Comparison of ENCODE assay signal across 9 cellular contexts in genomic region chr2:42128731-42129486, GRCh38. TPM values are rescaled to one million over a fixed set of nuclear protein-coding genes. Genes with fewer than 3 reads are reported as not detected.
DNase-seq lines count a peak whose midpoint lies in the region; ATAC-seq and TF ChIP-seq lines count a peak whose summit lies in the region.
"Had no signal": no experiment of that assay in that cellular context is flagged by ENCODE, and none has a peak within 500 bp of the region (broad histone marks: within the 10 kb centered on the region; RNA-seq: fewer than 3 reads in every experiment).

No MANE protein-coding gene starts in this region.

- H3K36me3 ChIP-seq in Loucy (ENCODE audit: insufficient read depth, low read length), result no peaks in the 10 kb centered on the region
- no peaks in the 10 kb centered on the region for H3K36me3 ChIP-seq in spleen

- peaks cover 9% of the 10 kb centered on the region; the same call in 1 of the 2 replicates for H3F3A ChIP-seq in Loucy (ENCODE audit: low read depth)

- no peaks in the 10 kb centered on the region for H3K9me2 ChIP-seq in Loucy (replicated peaks; ENCODE audit: low read depth, low read length)

- H3K27me3 ChIP-seq in Loucy (ENCODE audit: insufficient read depth, low read length, poor library complexity, severe bottlenecking) (no peaks in the 10 kb centered on the region), spleen (replicated peaks in 1 of 7) (no peaks in the 10 kb centered on the region)

- peak overlapping the region; percentile 29 for H3K4me3 ChIP-seq in Loucy (ENCODE audit: low read length, poor library complexity, severe bottlenecking)
- no peak overlapping the region for H3K4me3 ChIP-seq in cardiac fibroblast (replicated peaks in 1 of 2; ENCODE audit: low read depth in 2 of 2, low read length in 2 of 2)
- no peak overlapping the region for H3K4me3 ChIP-seq in spleen

- no peak for TF ChIP-seq POLR2A in spleen (IDR thresholded peaks at IDR 0.05)

- intact Hi-C loops in spleen (cut with DNase I; ENCODE audit: low total_unique reads), result no loop called here

- H3K4me1 ChIP-seq in Loucy (ENCODE audit: insufficient read depth, low read length, poor library complexity, severe bottlenecking) (peaks cover 77% of the 10 kb centered on the region), spleen (peaks cover 66 to 100% (median 90%) of the 10 kb centered on the region in 6 donors)

- DNase-seq in NCI-H82 (lab: John Stamatoyannopoulos, UW), result peak; percentile 66
- DNase-seq in NCI-H82 treated with DMSO at 0.1 percent for 48 hours (lab: John Stamatoyannopoulos, UW; ENCODE audit: unreplicated experiment), result no peak
- peak; percentile 25 to 44 for DNase-seq in cardiac fibroblast (ENCODE audit: low read depth in 2 of 2)
- DNase-seq in spleen, result no peak
- DNase-seq in iPS-NIHi11 (ENCODE audit: low spot score), result no peak
- no peak for DNase-seq in activated naive CD4-positive, alpha-beta T cell treated with anti-CD3 and anti-CD28 coated beads, Interleukin-2, amount 50 U/mL, for 16 hours
- DNase-seq: NCI-H774 had no signal

- peak overlapping the region; percentile 63 for H3K4me2 ChIP-seq in Loucy (ENCODE audit: low read depth, low read length, poor library complexity, severe bottlenecking)

- WGBS in spleen, 5 donors, result 23 to 44% (median 28%) methylated on average over 7 of the region's 7 CpGs

- H3K9ac ChIP-seq in Loucy (ENCODE audit: low read depth, low read length, poor library complexity, severe bottlenecking), result peak overlapping the region; percentile 18

- H3K79me2 ChIP-seq in Loucy (ENCODE audit: insufficient read depth, low read length), result no peaks in the 10 kb centered on the region

- no peak for ATAC-seq in GM21367 (IDR thresholded peaks at IDR 0.05; ENCODE audit: unreplicated experiment)

- peak overlapping the region; percentile 48 to 87 (median 70) for H3K27ac ChIP-seq in spleen

- no peaks in the 10 kb centered on the region for H4K20me1 ChIP-seq in Loucy (ENCODE audit: insufficient read depth, low read length, poor library complexity, severe bottlenecking)

- H2AFZ ChIP-seq in Loucy (ENCODE audit: low read length), result no peak overlapping the region

- H3K9me3 ChIP-seq in Loucy (ENCODE audit: insufficient read depth, low read depth, low read length) (no peaks in the 10 kb centered on the region), spleen (no peaks in the 10 kb centered on the region)

- TF ChIP-seq CTCF in Loucy (conservative IDR thresholded peaks at IDR 0.05; ENCODE audit: low read length) (no peak), cardiac fibroblast (IDR thresholded peaks at IDR 0.05; ENCODE audit: low read depth, low read length) (no peak), spleen (IDR thresholded peaks at IDR 0.05 in 8 of 11, conservative IDR thresholded peaks at IDR 0.05 in 3 of 11) (no peak)

RNA-seq across cellular contexts. Expression of gene EML4, which starts 40.2 kb away (rescaled TPM):
- total RNA-seq in spleen, result 100 to 1,000 TPM in 4 of 7 donors, 10 to 100 TPM in 3; 75.2 to 176 (median 103) TPM
- 10 to 100 TPM; 25.4 to 42.0 (median 32.0) TPM for polyA plus RNA-seq in spleen

Comparison
In these comparisons a context has a peak if more than half of its experiments do, and no peak if none do; other contexts are left out.
1. DNase-seq: peak in NCI-H82 (single experiment) and cardiac fibroblast (2 of 2); none in NCI-H82 treated with DMSO at 0.1 percent for 48 hours (single experiment), spleen (single experiment), iPS-NIHi11 (single experiment) and activated naive CD4-positive, alpha-beta T cell treated with anti-CD3 and anti-CD28 coated beads, Interleukin-2, amount 50 U/mL, for 16 hours (single experiment).